ENCODE assay signal across 19 cellular contexts in genomic region chrX:11464836-11465458, GRCh38.
DNase-seq lines count a peak whose midpoint lies in the region; ATAC-seq and TF ChIP-seq lines count a peak whose summit lies in the region.
"Had no signal": no experiment of that assay in that cellular context is flagged by ENCODE, and none has a peak within 500 bp of the region (broad histone marks: within the 10 kb centered on the region; RNA-seq: fewer than 3 reads in every experiment).

No MANE protein-coding gene starts in this region.

- peaks cover 17% of the 10 kb centered on the region for H3K4me1 Mint-ChIP-seq in Caco-2 (ENCODE audit: low read depth, unreplicated experiment)

- H3K9me2 ChIP-seq in PC-3 (replicated peaks; ENCODE audit: low read length) = no peaks in the 10 kb centered on the region

- peaks cover 10% of the 10 kb centered on the region for H3K9me3 Mint-ChIP-seq in Caco-2 (ENCODE audit: unreplicated experiment)
- H3K9me3 Mint-ChIP-seq: CD4-positive, alpha-beta T cell had no signal

- POLR2A ChIA-PET in Caco-2 (lab: Charles Lee) (no interaction called here), PC-3 (lab: Charles Lee; ENCODE audit: unreplicated experiment) (no interaction called here)

- H3K4me1 ChIP-seq in Caco-2 (peaks cover 41% of the 10 kb centered on the region), PC-3 (ENCODE audit: insufficient read depth, low read length) (peaks cover 38% of the 10 kb centered on the region), thyroid gland (peaks cover 8 to 30% of the 10 kb centered on the region in 2 donors)

- TF ChIP-seq CTCF in Caco-2 (IDR thresholded peaks at IDR 0.05; ENCODE audit: insufficient read depth in 1 of 2, low read depth in 1 of 2, low read length in 1 of 2, severe bottlenecking in 1 of 2, unreplicated experiment in 1 of 2) (no peak), PC-3 (conservative IDR thresholded peaks at IDR 0.05; ENCODE audit: low read depth, low read length) (no peak), thyroid gland (IDR thresholded peaks at IDR 0.05) (no peak)

- H3K27ac Mint-ChIP-seq in Caco-2 (ENCODE audit: unreplicated experiment) = peak overlapping the region; percentile 21
- H3K27ac Mint-ChIP-seq: CD4-positive, alpha-beta T cell had no signal

- no peak for TF ChIP-seq POLR2A in thyroid gland (IDR thresholded peaks at IDR 0.05)

- CTCF ChIA-PET in Caco-2 (lab: Charles Lee) (no interaction called here), PC-3 (lab: Charles Lee) (no interaction called here)

- 92 to 95% methylated on average over 8 of the region's 8 CpGs for WGBS in thyroid gland, 2 donors

- H3K27me3 Mint-ChIP-seq in Caco-2 (ENCODE audit: insufficient read depth, unreplicated experiment) = no peaks in the 10 kb centered on the region

- no peak for DNase-seq in Caco-2
- DNase-seq in PC-3 = peak; percentile 21
- peak; percentile 64 for DNase-seq in amniotic epithelial cell (ENCODE audit: low read depth)
- no peak for DNase-seq in thyroid gland
- no peak for DNase-seq in glomerular visceral epithelial cell (ENCODE audit: extremely low spot score)
- DNase-seq in germinal center (ENCODE audit: low spot score) = no peak
- DNase-seq: Calu3; CD4-positive, alpha-beta T cell; DMS153; GOT3; HCEC 1CT; NCI-H1105; NCI-H146; NCI-H2029; NCI-H345; NCI-H524; RPMI8226; SHP77 had no signal

- H3F3A ChIP-seq in PC-3 (ENCODE audit: low read length, unreplicated experiment) = peaks cover 5% of the 10 kb centered on the region

- H3K4me3 ChIP-seq in Caco-2 (ENCODE audit: low read depth, low read length) (no peak overlapping the region), PC-3 (ENCODE audit: low read length) (no peak overlapping the region), thyroid gland (replicated peaks in 1 of 3) (no peak overlapping the region)

- H3K9ac ChIP-seq in PC-3 (ENCODE audit: low read length) = no peak overlapping the region

- BruUV-seq in Caco-2 (replicated peaks; lab: Mats Ljungman, UMichigan) = no TSS peak
- BruUV-seq in PC-3 (replicated peaks; lab: Mats Ljungman, UMichigan) = TSS peak; percentile 24

- H2AFZ ChIP-seq in PC-3 (ENCODE audit: low read length) = no peak overlapping the region

- H3K36me3 ChIP-seq in Caco-2 (ENCODE audit: control insufficient read depth, insufficient read depth, low read length) (no peaks in the 10 kb centered on the region), PC-3 (ENCODE audit: low read depth, low read length) (no peaks in the 10 kb centered on the region), thyroid gland (no peaks in the 10 kb centered on the region)

- H3K79me2 ChIP-seq in PC-3 (ENCODE audit: low read length) = no peaks in the 10 kb centered on the region

- H3K9me3 ChIP-seq in Caco-2 (no peaks in the 10 kb centered on the region), PC-3 (ENCODE audit: low read length) (no peaks in the 10 kb centered on the region), thyroid gland (no peaks in the 10 kb centered on the region)

- H3K27ac ChIP-seq in PC-3 (ENCODE audit: low read length) (no peak overlapping the region; the same call in 1 of the 2 replicates), thyroid gland (peak overlapping the region in 2 of 3 donors; percentile 66)

- no peaks in the 10 kb centered on the region for H3K27me3 ChIP-seq in Caco-2 (replicated peaks; ENCODE audit: control insufficient read depth, insufficient read depth, low read length)
- no peaks in the 10 kb centered on the region for H3K27me3 ChIP-seq in PC-3 (ENCODE audit: low read length)
- no peaks in the 10 kb centered on the region for H3K27me3 ChIP-seq in thyroid gland

- peak overlapping the region; percentile 15 for H3K4me2 ChIP-seq in PC-3 (ENCODE audit: low read length)

- no peak for ATAC-seq in PC-3
- ATAC-seq in GM21737 (IDR thresholded peaks at IDR 0.05; ENCODE audit: unreplicated experiment) = no peak

- no peaks in the 10 kb centered on the region for H3K36me3 Mint-ChIP-seq in Caco-2 (ENCODE audit: insufficient read depth, unreplicated experiment)

- peak overlapping the region; percentile 33 for H3K4me3 Mint-ChIP-seq in Caco-2 (ENCODE audit: unreplicated experiment)
- H3K4me3 Mint-ChIP-seq: CD4-positive, alpha-beta T cell had no signal

- H4K20me1 ChIP-seq in PC-3 (ENCODE audit: low read length) = no peaks in the 10 kb centered on the region

- intact Hi-C loops in Caco-2 (cut with micrococcal nuclease; ENCODE audit: unreplicated experiment) = no loop called here
- intact Hi-C loops in PC-3 (cut with micrococcal nuclease) = loop anchor here (5.0 kb wide), 3 partner anchors 37 to 292 kb away; partner anchors contain the start of gene MSL3
- intact Hi-C loops in thyroid gland (cut with DNase I) = no loop called here

Comparison
In these comparisons a context has a peak if more than half of its experiments do, and no peak if none do; other contexts are left out.
1. DNase-seq: peak in PC-3 (single experiment) and amniotic epithelial cell (single experiment); none in Caco-2 (0 of 2), thyroid gland (0 of 2), glomerular visceral epithelial cell (single experiment) and germinal center (single experiment).